ENCODE assay signal across 8 cellular contexts in genomic region chr6:3457710-3458605, GRCh38. TPM values are rescaled to one million over a fixed set of nuclear protein-coding genes. Genes with fewer than 3 reads are reported as not detected.
A peak's percentile ranks its signal among the peaks of the same experiment; 100 is the strongest.
DNase-seq lines count a peak whose midpoint lies in the region; ATAC-seq and TF ChIP-seq lines count a peak whose summit lies in the region.

No MANE protein-coding gene starts in this region.

- peak overlapping the region; percentile 21 for H3K27ac Mint-ChIP-seq in activated T-helper 17 cell treated with anti-CD3 and anti-CD28 coated beads, Interleukin-2, amount 50 U/mL, for 72 hours

- no peaks in the 10 kb centered on the region for H3K9me3 ChIP-seq in gastroesophageal sphincter
- H3K9me3 ChIP-seq in neuron (ENCODE audit: low read length), result no peaks in the 10 kb centered on the region

- 19 to 30% methylated on average over 14 to 28 of the region's 29 CpGs for WGBS in gastroesophageal sphincter (ENCODE audit: low coverage in 1 of 2), 2 donors

- no peaks in the 10 kb centered on the region for H3K36me3 ChIP-seq in gastroesophageal sphincter
- no peaks in the 10 kb centered on the region for H3K36me3 ChIP-seq in neuron (ENCODE audit: insufficient read depth, low read length)

- H3K9me3 Mint-ChIP-seq in activated T-helper 17 cell treated with anti-CD3 and anti-CD28 coated beads, Interleukin-2, amount 50 U/mL, for 72 hours, result no peaks in the 10 kb centered on the region

- TF ChIP-seq POLR2A in gastroesophageal sphincter (IDR thresholded peaks at IDR 0.05), result no peak

- peaks cover 15% of the 10 kb centered on the region for H3K27me3 Mint-ChIP-seq in activated T-helper 17 cell treated with anti-CD3 and anti-CD28 coated beads, Interleukin-2, amount 50 U/mL, for 72 hours

- H3K36me3 Mint-ChIP-seq in activated T-helper 17 cell treated with anti-CD3 and anti-CD28 coated beads, Interleukin-2, amount 50 U/mL, for 72 hours (ENCODE audit: low read depth), result no peaks in the 10 kb centered on the region

- H3K4me1 ChIP-seq in gastroesophageal sphincter, result peaks cover 0 to 46% (median 19%) of the 10 kb centered on the region in 3 donors
- peaks cover 40% of the 10 kb centered on the region for H3K4me1 ChIP-seq in neuron (ENCODE audit: insufficient read depth, low read length)

- peak overlapping the region; percentile 77 for H3K4me3 Mint-ChIP-seq in activated T-helper 17 cell treated with anti-CD3 and anti-CD28 coated beads, Interleukin-2, amount 50 U/mL, for 72 hours

- no peak for TF ChIP-seq EP300 in gastroesophageal sphincter (IDR thresholded peaks at IDR 0.05)

- TF ChIP-seq CTCF in gastroesophageal sphincter (IDR thresholded peaks at IDR 0.05), result no peak

- peak overlapping the region in 3 of 4 donors; percentile 80 to 87 (median 84) for H3K27ac ChIP-seq in gastroesophageal sphincter

- peaks cover 6% of the 10 kb centered on the region for H3K4me1 Mint-ChIP-seq in activated T-helper 17 cell treated with anti-CD3 and anti-CD28 coated beads, Interleukin-2, amount 50 U/mL, for 72 hours

- no peaks in the 10 kb centered on the region for H3K27me3 ChIP-seq in gastroesophageal sphincter
- H3K27me3 ChIP-seq in neuron (ENCODE audit: insufficient read depth, low read length), result no peaks in the 10 kb centered on the region

- DNase-seq in DMS 273 treated with DMSO at 0.1 percent for 48 hours (lab: John Stamatoyannopoulos, UW), result peak; percentile 45
- DNase-seq in NCI-H187 treated with DMSO at 0.1 percent for 48 hours (lab: John Stamatoyannopoulos, UW), result peak; percentile 49
- no peak for DNase-seq in NCI-H2171 (lab: John Stamatoyannopoulos, UW)

- peak; percentile 11 for ATAC-seq in activated T-helper 17 cell treated with anti-CD3 and anti-CD28 coated beads, Interleukin-2, amount 50 U/mL, for 72 hours (replicated peaks)
- peak; percentile 31 for ATAC-seq in gastroesophageal sphincter
- ATAC-seq in HG03159 (IDR thresholded peaks at IDR 0.05; ENCODE audit: unreplicated experiment), result no peak
- no peak for ATAC-seq in HG03108 (IDR thresholded peaks at IDR 0.05; ENCODE audit: unreplicated experiment)

- peak overlapping the region; percentile 53 to 74 for H3K4me3 ChIP-seq in gastroesophageal sphincter
- peak overlapping the region; percentile 69 for H3K4me3 ChIP-seq in neuron (ENCODE audit: low read length)

- H2AFZ ChIP-seq in neuron (ENCODE audit: low read depth, low read length), result peak overlapping the region; percentile 73

RNA-seq across cellular contexts. Expression of gene SLC22A23, which starts 1.1 kb away (rescaled TPM):
- under 1 TPM; 0.13 to 0.45 TPM for total RNA-seq in activated T-helper 17 cell treated with anti-CD3 and anti-CD28 coated beads, Interleukin-2, amount 50 U/mL, for 72 hours
- total RNA-seq in gastroesophageal sphincter, result 10 to 100 TPM in 1 of 4 donors, 1 to 10 TPM in 3; 6.2 to 10.8 (median 7.8) TPM

Comparison
In these comparisons a context has a peak if more than half of its experiments do, and no peak if none do; other contexts are left out.
1. ATAC-seq: peak in activated T-helper 17 cell treated with anti-CD3 and anti-CD28 coated beads, Interleukin-2, amount 50 U/mL, for 72 hours (single experiment) and gastroesophageal sphincter (single experiment); none in HG03159 (single experiment) and HG03108 (single experiment).
2. RNA of gene SLC22A23, which starts 1.1 kb away (total RNA-seq): 6.2 to 10.8 TPM in gastroesophageal sphincter; 0.13 to 0.45 TPM in activated T-helper 17 cell treated with anti-CD3 and anti-CD28 coated beads, Interleukin-2, amount 50 U/mL, for 72 hours; every median in the first group is over 4 times any median in the second.